In the genomic region with DNA sequence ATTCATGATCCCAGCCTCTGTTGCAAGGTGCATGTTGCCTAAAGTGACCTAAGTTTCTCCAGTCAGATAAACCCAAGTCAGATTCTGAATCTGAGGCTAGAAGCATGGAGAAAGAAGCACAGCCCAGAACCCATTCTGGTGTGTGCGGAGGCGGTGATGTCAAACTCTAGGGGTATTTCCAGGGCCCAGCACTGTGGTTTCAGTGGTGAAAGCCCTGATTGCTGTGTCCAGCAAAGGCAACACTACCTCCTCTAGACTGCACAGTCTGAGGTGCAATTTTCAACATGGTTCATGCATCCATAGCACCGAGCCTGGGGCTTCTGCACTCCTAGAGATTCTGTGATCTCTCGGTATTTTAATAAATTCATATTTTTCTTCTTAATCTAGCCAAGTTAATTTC, we compare ENCODE assay signal across 26 cellular contexts.
"Had no signal": no experiment of that assay in that cellular context is flagged by ENCODE, and none has a peak within 500 bp of the region (broad histone marks: within the 10 kb centered on the region; RNA-seq: fewer than 3 reads in every experiment).

No MANE protein-coding gene starts in this region.

- ATAC-seq: left ventricle myocardium superior; lower lobe of right lung; naive thymus-derived CD8-positive, alpha-beta T cell; pancreas; sciatic nerve; stimulated activated naive B cell treated with anti-CD40 and anti-IgM and Interleukin-4, amounts not matched to agents 10 μg/mL and 1 μg/mL and 100 μg/mL, for 72 hours; stimulated activated naive CD8-positive, alpha-beta T cell treated with anti-CD3 and anti-CD28 coated beads, Interleukin-15, Interleukin-2, amounts not matched to agents 100 U/mL and 50 U/mL, for 24 hours had no signal

- H3K9me3 ChIP-seq: lower lobe of right lung, pancreas, prostate gland, stomach, testis, thyroid gland, transverse colon, upper lobe of left lung, vagina had no signal

- H3K27me3 ChIP-seq: pancreas, stomach, testis, thyroid gland, transverse colon, upper lobe of left lung, vagina had no signal

- H3K27ac ChIP-seq: lower lobe of right lung, pancreas, prostate gland, skin epidermis, stomach, testis, thyroid gland, transverse colon, upper lobe of left lung, vagina had no signal

- H3K36me3 ChIP-seq: lower lobe of right lung, pancreas, prostate gland, stomach, thyroid gland, transverse colon, upper lobe of left lung, vagina had no signal

- H3K4me1 ChIP-seq: lower lobe of right lung, prostate gland, stomach, testis, thyroid gland, upper lobe of left lung, vagina had no signal

- H3K4me3 ChIP-seq: lower lobe of right lung, pancreas, prostate gland, skin epidermis, stomach, testis, thyroid gland, transverse colon, upper lobe of left lung, vagina had no signal

- DNase-seq: islet precursor cell; left ventricle myocardium superior; lower lobe of right lung; mammary epithelial cell; mesenchymal stem cell; naive thymus-derived CD8-positive, alpha-beta T cell; nucleus accumbens; pancreas; posterior cingulate gyrus; retina; right cardiac atrium; stimulated activated CD4-positive, alpha-beta T cell treated with anti-CD3 and anti-CD28 coated beads, Interleukin-12 subunit alpha, Interleukin-12 subunit beta, amount 100 ng/mL, for 4 hours; stimulated activated CD4-positive, alpha-beta T cell treated with anti-CD3 and anti-CD28 coated beads, Interleukin-15, amount 100 ng/mL, for 24 hours; stimulated activated CD4-positive, alpha-beta T cell treated with anti-CD3 and anti-CD28 coated beads, Interleukin-2, amount 100 ng/mL, for 24 hours; stimulated activated CD4-positive, alpha-beta T cell treated with anti-CD3 and anti-CD28 coated beads, Interleukin-4, amount 100 ng/mL, for 1 hour; stimulated activated naive B cell treated with anti-CD40 and anti-IgM and Interleukin-4, amounts not matched to agents 10 μg/mL and 1 μg/mL and 100 μg/mL, for 72 hours; stimulated activated naive CD8-positive, alpha-beta T cell treated with anti-CD3 and anti-CD28 coated beads, Interleukin-15, Interleukin-2, amounts not matched to agents 100 U/mL and 50 U/mL, for 24 hours; stomach; testis; thyroid gland; transverse colon; upper lobe of left lung had no signal
